Comparison of ENCODE assay signal across 17 cellular contexts in genomic region chr17:78815696-78816095, GRCh38.
"Had no signal": no experiment of that assay in that cellular context is flagged by ENCODE, and none has a peak within 500 bp of the region (broad histone marks: within the 10 kb centered on the region; RNA-seq: fewer than 3 reads in every experiment).

No MANE protein-coding gene starts in this region.

- H3K27me3 Mint-ChIP-seq: activated naive CD8-positive, alpha-beta T cell treated with anti-CD3 and anti-CD28 coated beads for 36 hours; natural killer cell treated with Interleukin-12 subunit alpha and Interleukin-12 subunit beta and Interleukin-15 and Interleukin-18, amount 100 ng/mL, for 72 hours had no signal

- DNase-seq: activated CD4-positive, alpha-beta T cell treated with anti-CD3 and anti-CD28 coated beads for 1 hour; activated CD4-positive, alpha-beta T cell treated with anti-CD3 and anti-CD28 coated beads, Interleukin-2, amount 50 U/mL, for 48 hours; activated CD8-positive, alpha-beta memory T cell treated with anti-CD3 and anti-CD28 coated beads, Interleukin-2, amount 50 U/mL, for 4 hours; activated gamma-delta T cell treated with Interleukin-2 at 50 U/mL for 16 hours; activated naive CD8-positive, alpha-beta T cell treated with anti-CD3 and anti-CD28 coated beads for 36 hours; amygdala; erythroblast; hypothalamus; lower lobe of right lung; stimulated activated CD8-positive, alpha-beta memory T cell treated with anti-CD3 and anti-CD28 coated beads, Interleukin-4, amount 100 ng/mL, for 48 hours; stimulated activated naive CD4-positive, alpha-beta T cell; thyroid gland; WERI-Rb-1 had no signal

- H3K9me3 Mint-ChIP-seq: activated naive CD8-positive, alpha-beta T cell treated with anti-CD3 and anti-CD28 coated beads for 36 hours; natural killer cell treated with Interleukin-12 subunit alpha and Interleukin-12 subunit beta and Interleukin-15 and Interleukin-18, amount 100 ng/mL, for 72 hours had no signal

- ATAC-seq: lower lobe of right lung; natural killer cell treated with Interleukin-12 subunit alpha and Interleukin-12 subunit beta and Interleukin-15 and Interleukin-18, amount 100 ng/mL, for 72 hours had no signal

- H3K4me3 Mint-ChIP-seq: activated naive CD8-positive, alpha-beta T cell treated with anti-CD3 and anti-CD28 coated beads for 36 hours; natural killer cell treated with Interleukin-12 subunit alpha and Interleukin-12 subunit beta and Interleukin-15 and Interleukin-18, amount 100 ng/mL, for 72 hours had no signal

- FAIRE-seq: colon, frontal cortex, keratinocyte had no signal

- H3K27ac Mint-ChIP-seq: activated naive CD8-positive, alpha-beta T cell treated with anti-CD3 and anti-CD28 coated beads for 36 hours; natural killer cell treated with Interleukin-12 subunit alpha and Interleukin-12 subunit beta and Interleukin-15 and Interleukin-18, amount 100 ng/mL, for 72 hours had no signal
